In genomic region chr2:120874401-120874821, GRCh38 we compare ENCODE assay signal across 24 cellular contexts.
DNase-seq lines count a peak whose midpoint lies in the region; ATAC-seq, FAIRE-seq and TF ChIP-seq lines count a peak whose summit lies in the region.
"Had no signal": no experiment of that assay in that cellular context is flagged by ENCODE, and none has a peak within 500 bp of the region (broad histone marks: within the 10 kb centered on the region; RNA-seq: fewer than 3 reads in every experiment).

No MANE protein-coding gene starts in this region.

- no peaks in the 10 kb centered on the region for H3K9me3 Mint-ChIP-seq in endodermal cell
- no peaks in the 10 kb centered on the region for H3K9me3 Mint-ChIP-seq in nephron
- H3K9me3 Mint-ChIP-seq: activated naive CD8-positive, alpha-beta T cell treated with anti-CD3 and anti-CD28 coated beads, Interleukin-2, amount 10 ng/mL, durations not matched to agents 7 days and 5 days; activated T-helper 17 cell treated with anti-CD3 and anti-CD28 coated beads, Interleukin-2, amount 50 U/mL, for 72 hours; immature natural killer cell; stimulated activated naive CD8-positive, alpha-beta T cell treated with anti-CD3 and anti-CD28 coated beads, Interleukin-15, Interleukin-2, amounts not matched to agents 100 ng/mL and 50 ng/mL, for 24 hours had no signal

- no peaks in the 10 kb centered on the region for H3K36me3 ChIP-seq in endodermal cell (ENCODE audit: control insufficient read depth, insufficient read depth, low read length)
- H3K36me3 ChIP-seq: colonic mucosa, SJCRH30 had no signal

- H3K36me3 Mint-ChIP-seq in endodermal cell (ENCODE audit: low read depth) (no peaks in the 10 kb centered on the region), nephron (ENCODE audit: low read depth) (no peaks in the 10 kb centered on the region)
- H3K36me3 Mint-ChIP-seq: activated naive CD8-positive, alpha-beta T cell treated with anti-CD3 and anti-CD28 coated beads, Interleukin-2, amount 10 ng/mL, durations not matched to agents 7 days and 5 days; immature natural killer cell had no signal

- peak overlapping the region; percentile 57 for H3K27ac ChIP-seq in endodermal cell (ENCODE audit: low read depth, low read length)
- H3K27ac ChIP-seq: body of pancreas, colonic mucosa had no signal

- no peak overlapping the region for H3K9ac ChIP-seq in endodermal cell (ENCODE audit: extremely low read depth, low read length, poor library complexity, severe bottlenecking)

- WGBS in endodermal cell (ENCODE audit: insufficient coverage in 1 of 2, insufficient read length in 1 of 2), 2 experiments = 63 to 85% methylated on average over 17 of the region's 17 CpGs

- no peak for TF ChIP-seq POLR2A in erythroblast (IDR thresholded peaks at IDR 0.05; ENCODE audit: low read length)

- H3K27me3 ChIP-seq in endodermal cell (ENCODE audit: control insufficient read depth, insufficient read depth, low read length, poor library complexity, severe bottlenecking) = no peaks in the 10 kb centered on the region
- H3K27me3 ChIP-seq: body of pancreas, colonic mucosa, SJCRH30 had no signal

- H3K4me1 ChIP-seq in endodermal cell (ENCODE audit: control insufficient read depth, insufficient read depth, low read length) = no peaks in the 10 kb centered on the region
- H3K4me1 ChIP-seq: body of pancreas, colonic mucosa had no signal

- no peak for ATAC-seq in GM21786 (IDR thresholded peaks at IDR 0.05; ENCODE audit: unreplicated experiment)
- ATAC-seq: activated CD4-positive, alpha-beta T cell treated with anti-CD3 and anti-CD28 coated beads for 36 hours; activated T-helper 17 cell treated with anti-CD3 and anti-CD28 coated beads, Interleukin-2, amount 50 U/mL, for 72 hours; body of pancreas had no signal

- H3K4me3 Mint-ChIP-seq in endodermal cell (no peak overlapping the region), nephron (peak overlapping the region in 2 of 3 experiments; percentile 21 to 22)
- H3K4me3 Mint-ChIP-seq: activated CD4-positive, alpha-beta T cell treated with anti-CD3 and anti-CD28 coated beads for 36 hours; activated naive CD8-positive, alpha-beta T cell treated with anti-CD3 and anti-CD28 coated beads, Interleukin-2, amount 10 ng/mL, durations not matched to agents 7 days and 5 days; activated T-helper 17 cell treated with anti-CD3 and anti-CD28 coated beads, Interleukin-2, amount 50 U/mL, for 72 hours; B cell; immature natural killer cell; stimulated activated naive CD8-positive, alpha-beta T cell treated with anti-CD3 and anti-CD28 coated beads, Interleukin-15, Interleukin-2, amounts not matched to agents 100 ng/mL and 50 ng/mL, for 24 hours had no signal

- peak; percentile 94 for FAIRE-seq in urothelium cell line (lab: Jason Lieb, UNC)

- DNase-seq in NCI-H510A treated with DMSO at 0.1 percent for 48 hours (lab: John Stamatoyannopoulos, UW) (peak; percentile 71), NCI-H510A (lab: John Stamatoyannopoulos, UW) (no peak), endodermal cell (no peak), urothelium cell line (ENCODE audit: low spot score) (no peak), erythroblast (lab: John Stamatoyannopoulos, UW) (no peak), glomerular visceral epithelial cell (ENCODE audit: extremely low spot score) (no peak)
- DNase-seq: activated CD4-positive, alpha-beta T cell treated with anti-CD3 and anti-CD28 coated beads for 36 hours; activated naive CD8-positive, alpha-beta T cell treated with anti-CD3 and anti-CD28 coated beads, Interleukin-2, amount 10 ng/mL, durations not matched to agents 7 days and 5 days; body of pancreas; colonic mucosa; immature natural killer cell; Kasumi-1; mammary epithelial cell; NCI-H1048; SJCRH30; stimulated activated CD4-positive, alpha-beta T cell treated with anti-CD3 and anti-CD28 coated beads, Interleukin-4, amount 100 ng/mL, for 1 hour; T-helper 1 cell had no signal

- H3K4me1 Mint-ChIP-seq in endodermal cell = peaks cover 9% of the 10 kb centered on the region
- H3K4me1 Mint-ChIP-seq in nephron = peaks cover 77% of the 10 kb centered on the region
- H3K4me1 Mint-ChIP-seq: activated CD4-positive, alpha-beta T cell treated with anti-CD3 and anti-CD28 coated beads for 36 hours; activated naive CD8-positive, alpha-beta T cell treated with anti-CD3 and anti-CD28 coated beads, Interleukin-2, amount 10 ng/mL, durations not matched to agents 7 days and 5 days; activated T-helper 17 cell treated with anti-CD3 and anti-CD28 coated beads, Interleukin-2, amount 50 U/mL, for 72 hours; B cell; immature natural killer cell had no signal

- H3K27me3 Mint-ChIP-seq in endodermal cell (ENCODE audit: insufficient read depth) (no peaks in the 10 kb centered on the region), nephron (ENCODE audit: low read depth) (peaks cover 29% of the 10 kb centered on the region)

- no peak overlapping the region for H3K4me3 ChIP-seq in endodermal cell (ENCODE audit: low read length)
- H3K4me3 ChIP-seq: body of pancreas, colonic mucosa, SJCRH30, skin epidermis had no signal

- TF ChIP-seq CTCF in endodermal cell (conservative IDR thresholded peaks at IDR 0.05) = no peak
- no peak for TF ChIP-seq CTCF in nephron (IDR thresholded peaks at IDR 0.05; ENCODE audit: unreplicated experiment in 3 of 3)

- peak overlapping the region; percentile 12 for H3K27ac Mint-ChIP-seq in endodermal cell
- H3K27ac Mint-ChIP-seq in nephron = peak overlapping the region; percentile 57 to 64 (median 63)
- H3K27ac Mint-ChIP-seq: activated CD4-positive, alpha-beta T cell treated with anti-CD3 and anti-CD28 coated beads for 36 hours; activated naive CD8-positive, alpha-beta T cell treated with anti-CD3 and anti-CD28 coated beads, Interleukin-2, amount 10 ng/mL, durations not matched to agents 7 days and 5 days; activated T-helper 17 cell treated with anti-CD3 and anti-CD28 coated beads, Interleukin-2, amount 50 U/mL, for 72 hours; B cell; immature natural killer cell; progenitor cell of endocrine pancreas; stimulated activated naive CD8-positive, alpha-beta T cell treated with anti-CD3 and anti-CD28 coated beads, Interleukin-15, Interleukin-2, amounts not matched to agents 100 ng/mL and 50 ng/mL, for 24 hours had no signal

- no peaks in the 10 kb centered on the region for H3K9me3 ChIP-seq in endodermal cell (ENCODE audit: control insufficient read depth, low read length)
- H3K9me3 ChIP-seq: body of pancreas, colonic mucosa, SJCRH30 had no signal
